Comparison of ENCODE assay signal across 36 cellular contexts in genomic region chr4:124230268-124230667, GRCh38.
"Had no signal": no experiment of that assay in that cellular context is flagged by ENCODE, and none has a peak within 500 bp of the region (broad histone marks: within the 10 kb centered on the region; RNA-seq: fewer than 3 reads in every experiment).

No MANE protein-coding gene starts in this region.

- H3K27ac Mint-ChIP-seq: activated naive CD4-positive, alpha-beta T cell treated with anti-CD3 and anti-CD28 coated beads for 36 hours; activated naive CD4-positive, alpha-beta T cell treated with anti-CD3 and anti-CD28 coated beads, Interleukin-2, amount 10 ng/mL, durations not matched to agents 7 days and 5 days; activated naive CD4-positive, alpha-beta T cell treated with anti-CD3 and anti-CD28 coated beads, Interleukin-2, amount 50 U/mL, for 24 hours; activated naive CD4-positive, alpha-beta T cell treated with anti-CD3 and anti-CD28 coated beads, Interleukin-2, amount 50 U/mL, for 72 hours; activated naive CD8-positive, alpha-beta T cell; activated naive CD8-positive, alpha-beta T cell treated with anti-CD3 and anti-CD28 coated beads for 36 hours; activated naive CD8-positive, alpha-beta T cell treated with anti-CD3 and anti-CD28 coated beads, Interleukin-2, amount 10 ng/mL, durations not matched to agents 7 days and 5 days; activated naive CD8-positive, alpha-beta T cell treated with anti-CD3 and anti-CD28 coated beads, Interleukin-2, amount 50 U/mL, for 24 hours; activated T-cell treated with anti-CD3 and anti-CD28 coated beads, Interleukin-2, amount 50 U/mL, for 72 hours; activated T-helper 1 cell treated with anti-CD3 and anti-CD28 coated beads, Interleukin-12 subunit alpha, Interleukin-12 subunit beta, Interleukin-2, Interleukin-4 antibody, amounts not matched to agents 30 ng/mL and 10 ng/mL and 1 ng/mL, durations not matched to agents 14 hours and 24 hours and 36 hours; activated T-helper 17 cell treated with anti-CD3 and anti-CD28 coated beads, Interleukin-2, amount 50 U/mL, for 72 hours; activated T-helper 2 cell treated with anti-CD3 and anti-CD28 coated beads, Interferon-gamma antibody, Interleukin-2, Interleukin-4, amounts not matched to agents 10 μg/mL and 5 μg/mL and 100 μg/mL, durations not matched to agents 14 hours and 24 hours and 36 hours; brain had no signal

- H3K36me3 Mint-ChIP-seq: activated naive CD4-positive, alpha-beta T cell treated with anti-CD3 and anti-CD28 coated beads, Interleukin-2, amount 10 ng/mL, durations not matched to agents 7 days and 5 days; activated naive CD4-positive, alpha-beta T cell treated with anti-CD3 and anti-CD28 coated beads, Interleukin-2, amount 50 U/mL, for 72 hours; activated naive CD8-positive, alpha-beta T cell; activated naive CD8-positive, alpha-beta T cell treated with anti-CD3 and anti-CD28 coated beads for 36 hours; activated naive CD8-positive, alpha-beta T cell treated with anti-CD3 and anti-CD28 coated beads, Interleukin-2, amount 10 ng/mL, durations not matched to agents 7 days and 5 days had no signal

- H3K9me3 Mint-ChIP-seq: activated naive CD4-positive, alpha-beta T cell treated with anti-CD3 and anti-CD28 coated beads, Interleukin-2, amount 10 ng/mL, durations not matched to agents 7 days and 5 days; activated naive CD4-positive, alpha-beta T cell treated with anti-CD3 and anti-CD28 coated beads, Interleukin-2, amount 50 U/mL, for 24 hours; activated T-helper 1 cell treated with anti-CD3 and anti-CD28 coated beads, Interleukin-12 subunit alpha, Interleukin-12 subunit beta, Interleukin-2, Interleukin-4 antibody, amounts not matched to agents 30 ng/mL and 10 ng/mL and 1 ng/mL, durations not matched to agents 14 hours and 24 hours and 36 hours; activated T-helper 2 cell treated with anti-CD3 and anti-CD28 coated beads, Interferon-gamma antibody, Interleukin-2, Interleukin-4, amounts not matched to agents 10 μg/mL and 5 μg/mL and 100 μg/mL, durations not matched to agents 14 hours and 24 hours and 36 hours had no signal

- H3K27me3 ChIP-seq: adrenal gland, ascending aorta, body of pancreas, brain microvascular endothelial cell, breast epithelium, cardiac muscle cell had no signal

- H3K4me3 Mint-ChIP-seq: activated naive CD4-positive, alpha-beta T cell treated with anti-CD3 and anti-CD28 coated beads for 36 hours; activated naive CD4-positive, alpha-beta T cell treated with anti-CD3 and anti-CD28 coated beads, Interleukin-2, amount 10 ng/mL, durations not matched to agents 7 days and 5 days; activated naive CD4-positive, alpha-beta T cell treated with anti-CD3 and anti-CD28 coated beads, Interleukin-2, amount 50 U/mL, for 24 hours; activated naive CD8-positive, alpha-beta T cell; activated naive CD8-positive, alpha-beta T cell treated with anti-CD3 and anti-CD28 coated beads for 36 hours; activated naive CD8-positive, alpha-beta T cell treated with anti-CD3 and anti-CD28 coated beads, Interleukin-2, amount 10 ng/mL, durations not matched to agents 7 days and 5 days; activated naive CD8-positive, alpha-beta T cell treated with anti-CD3 and anti-CD28 coated beads, Interleukin-2, amount 50 U/mL, for 24 hours; activated T-cell treated with anti-CD3 and anti-CD28 coated beads, Interleukin-2, amount 50 U/mL, for 4 hours; activated T-cell treated with anti-CD3 and anti-CD28 coated beads, Interleukin-2, amount 50 U/mL, for 72 hours; activated T-helper 1 cell treated with anti-CD3 and anti-CD28 coated beads, Interleukin-12 subunit alpha, Interleukin-12 subunit beta, Interleukin-2, Interleukin-4 antibody, amounts not matched to agents 30 ng/mL and 10 ng/mL and 1 ng/mL, durations not matched to agents 14 hours and 24 hours and 36 hours; activated T-helper 17 cell treated with anti-CD3 and anti-CD28 coated beads, Interleukin-2, amount 50 U/mL, for 72 hours; brain; central memory CD8-positive, alpha-beta T cell had no signal

- H3K27ac ChIP-seq: adrenal gland, ascending aorta, body of pancreas, brain microvascular endothelial cell, breast epithelium, cardiac muscle cell had no signal

- H3K4me1 ChIP-seq: adrenal gland, ascending aorta, breast epithelium had no signal

- H3K27me3 Mint-ChIP-seq: activated naive CD4-positive, alpha-beta T cell treated with anti-CD3 and anti-CD28 coated beads, Interleukin-2, amount 10 ng/mL, durations not matched to agents 7 days and 5 days; activated naive CD4-positive, alpha-beta T cell treated with anti-CD3 and anti-CD28 coated beads, Interleukin-2, amount 50 U/mL, for 24 hours; activated naive CD8-positive, alpha-beta T cell; activated naive CD8-positive, alpha-beta T cell treated with anti-CD3 and anti-CD28 coated beads for 36 hours; activated naive CD8-positive, alpha-beta T cell treated with anti-CD3 and anti-CD28 coated beads, Interleukin-2, amount 10 ng/mL, durations not matched to agents 7 days and 5 days; activated naive CD8-positive, alpha-beta T cell treated with anti-CD3 and anti-CD28 coated beads, Interleukin-2, amount 50 U/mL, for 24 hours; activated T-helper 17 cell treated with anti-CD3 and anti-CD28 coated beads, Interleukin-2, amount 50 U/mL, for 72 hours; brain; central memory CD8-positive, alpha-beta T cell had no signal

- H3K4me3 ChIP-seq: adrenal gland, ascending aorta, body of pancreas, breast epithelium, cardiac muscle cell had no signal

- H3K36me3 ChIP-seq: adrenal gland, ascending aorta, brain microvascular endothelial cell, breast epithelium, cardiac muscle cell had no signal

- H3K4me1 Mint-ChIP-seq: activated naive CD4-positive, alpha-beta T cell treated with anti-CD3 and anti-CD28 coated beads, Interleukin-2, amount 10 ng/mL, durations not matched to agents 7 days and 5 days; activated naive CD4-positive, alpha-beta T cell treated with anti-CD3 and anti-CD28 coated beads, Interleukin-2, amount 50 U/mL, for 24 hours; activated naive CD8-positive, alpha-beta T cell treated with anti-CD3 and anti-CD28 coated beads for 36 hours; activated naive CD8-positive, alpha-beta T cell treated with anti-CD3 and anti-CD28 coated beads, Interleukin-2, amount 10 ng/mL, durations not matched to agents 7 days and 5 days; activated naive CD8-positive, alpha-beta T cell treated with anti-CD3 and anti-CD28 coated beads, Interleukin-2, amount 50 U/mL, for 24 hours; activated T-helper 17 cell treated with anti-CD3 and anti-CD28 coated beads, Interleukin-2, amount 50 U/mL, for 72 hours; brain; central memory CD8-positive, alpha-beta T cell had no signal

- DNase-seq: activated effector memory CD4-positive, alpha-beta T cell treated with anti-CD3 and anti-CD28 coated beads, Interleukin-2, amount 50 U/mL, for 16 hours; activated effector memory CD4-positive, alpha-beta T cell treated with Interleukin-2 at 50 U/mL for 16 hours; activated gamma-delta T cell; activated gamma-delta T cell treated with Interleukin-2 at 50 U/mL for 16 hours; activated naive CD4-positive, alpha-beta T cell; activated naive CD4-positive, alpha-beta T cell treated with anti-CD3 and anti-CD28 coated beads for 36 hours; activated naive CD4-positive, alpha-beta T cell treated with anti-CD3 and anti-CD28 coated beads, Interleukin-2, amount 10 ng/mL, durations not matched to agents 7 days and 5 days; activated naive CD4-positive, alpha-beta T cell treated with anti-CD3 and anti-CD28 coated beads, Interleukin-2, amount 50 U/mL, for 16 hours; activated naive CD4-positive, alpha-beta T cell treated with Interleukin-2 at 50 U/mL for 16 hours; activated naive CD8-positive, alpha-beta T cell treated with anti-CD3 and anti-CD28 coated beads for 36 hours; activated naive CD8-positive, alpha-beta T cell treated with anti-CD3 and anti-CD28 coated beads, Interleukin-2, amount 10 ng/mL, durations not matched to agents 7 days and 5 days; activated naive CD8-positive, alpha-beta T cell treated with anti-CD3 and anti-CD28 coated beads, Interleukin-2, amount 50 U/mL, for 24 hours; activated T-cell treated with anti-CD3 and anti-CD28 coated beads, Interleukin-2, amount 50 U/mL, for 4 hours; activated T-cell treated with anti-CD3 and anti-CD28 coated beads, Interleukin-2, amount 50 U/mL, for 48 hours; activated T-cell treated with anti-CD3 and anti-CD28 coated beads, Interleukin-2, amount 50 U/mL, for 72 hours; adrenal gland; amniotic stem cell; amygdala; anterior cingulate cortex; aorta; body of pancreas; brain microvascular endothelial cell; caudate nucleus; central memory CD4-positive, alpha-beta T cell; cerebellar nuclear complex had no signal

- H3K9me3 ChIP-seq: adrenal gland, body of pancreas had no signal

- ATAC-seq: activated naive CD4-positive, alpha-beta T cell treated with anti-CD3 and anti-CD28 coated beads, Interleukin-2, amount 50 U/mL, for 72 hours; activated naive CD8-positive, alpha-beta T cell treated with anti-CD3 and anti-CD28 coated beads, Interleukin-2, amount 50 U/mL, for 24 hours; activated T-cell treated with anti-CD3 and anti-CD28 coated beads, Interleukin-2, amount 50 U/mL, for 4 hours; activated T-cell treated with anti-CD3 and anti-CD28 coated beads, Interleukin-2, amount 50 U/mL, for 72 hours; activated T-helper 17 cell treated with anti-CD3 and anti-CD28 coated beads, Interleukin-2, amount 50 U/mL, for 72 hours; body of pancreas had no signal
